In genomic region chr15:64749999-64750657, GRCh38 we compare ENCODE assay signal across 1 cellular context.
TF ChIP-seq lines count a peak whose summit lies in the region.

No MANE protein-coding gene starts in this region.

TF ChIP-seq in SK-N-SH treated with all-trans-retinoic acid at 6 μM for 48 hours, 23 proteins besides CTCF, POLR2A, EP300 and RAD21 (continued from another document):
- TF ChIP-seq, protein P1, sequence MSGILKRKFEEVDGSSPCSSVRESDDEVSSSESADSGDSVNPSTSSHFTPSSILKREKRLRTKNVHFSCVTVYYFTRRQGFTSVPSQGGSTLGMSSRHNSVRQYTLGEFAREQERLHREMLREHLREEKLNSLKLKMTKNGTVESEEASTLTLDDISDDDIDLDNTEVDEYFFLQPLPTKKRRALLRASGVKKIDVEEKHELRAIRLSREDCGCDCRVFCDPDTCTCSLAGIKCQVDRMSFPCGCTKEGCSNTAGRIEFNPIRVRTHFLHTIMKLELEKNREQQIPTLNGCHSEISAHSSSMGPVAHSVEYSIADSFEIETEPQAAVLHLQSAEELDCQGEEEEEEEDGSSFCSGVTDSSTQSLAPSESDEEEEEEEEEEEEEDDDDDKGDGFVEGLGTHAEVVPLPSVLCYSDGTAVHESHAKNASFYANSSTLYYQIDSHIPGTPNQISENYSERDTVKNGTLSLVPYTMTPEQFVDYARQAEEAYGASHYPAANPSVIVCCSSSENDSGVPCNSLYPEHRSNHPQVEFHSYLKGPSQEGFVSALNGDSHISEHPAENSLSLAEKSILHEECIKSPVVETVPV (CRISPR knock-in tag; IDR thresholded peaks at IDR 0.05), result no peak
- TF ChIP-seq TCF4 (CRISPR knock-in tag; IDR thresholded peaks at IDR 0.05; ENCODE audit: borderline replicate concordance) (no peak), TSHZ2 (CRISPR knock-in tag; IDR thresholded peaks at IDR 0.05) (no peak), ESRRG (CRISPR knock-in tag; IDR thresholded peaks at IDR 0.05) (no peak)
- TF ChIP-seq, protein P2, sequence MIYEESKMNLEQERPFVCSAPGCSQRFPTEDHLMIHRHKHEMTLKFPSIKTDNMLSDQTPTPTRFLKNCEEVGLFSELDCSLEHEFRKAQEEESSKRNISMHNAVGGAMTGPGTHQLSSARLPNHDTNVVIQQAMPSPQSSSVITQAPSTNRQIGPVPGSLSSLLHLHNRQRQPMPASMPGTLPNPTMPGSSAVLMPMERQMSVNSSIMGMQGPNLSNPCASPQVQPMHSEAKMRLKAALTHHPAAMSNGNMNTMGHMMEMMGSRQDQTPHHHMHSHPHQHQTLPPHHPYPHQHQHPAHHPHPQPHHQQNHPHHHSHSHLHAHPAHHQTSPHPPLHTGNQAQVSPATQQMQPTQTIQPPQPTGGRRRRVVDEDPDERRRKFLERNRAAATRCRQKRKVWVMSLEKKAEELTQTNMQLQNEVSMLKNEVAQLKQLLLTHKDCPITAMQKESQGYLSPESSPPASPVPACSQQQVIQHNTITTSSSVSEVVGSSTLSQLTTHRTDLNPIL (CRISPR knock-in tag; IDR thresholded peaks at IDR 0.05; ENCODE audit: low read depth), result no peak
